8 cellular contexts compared by ENCODE assay signal in genomic region chr18:9613550-9614400, GRCh38. TPM values are rescaled to one million over a fixed set of nuclear protein-coding genes. Genes with fewer than 3 reads are reported as not detected.
DNase-seq lines count a peak whose midpoint lies in the region; ATAC-seq and TF ChIP-seq lines count a peak whose summit lies in the region.

No MANE protein-coding gene starts in this region.

- CTCF ChIA-PET in Panc1 (lab: Charles Lee) = no interaction called here

- peaks cover 47% of the 10 kb centered on the region for H4K20me1 ChIP-seq in neural progenitor cell (ENCODE audit: low read depth)

- H3K9me3 Mint-ChIP-seq in neural progenitor cell = peaks cover 7% of the 10 kb centered on the region

- H3K27ac ChIP-seq in Panc1 (ENCODE audit: low read length) (peak overlapping the region; percentile 88), gastroesophageal sphincter (peak overlapping the region; percentile 83 to 99 (median 98)), neural progenitor cell (peak overlapping the region; percentile 65), thoracic aorta (peak overlapping the region; percentile 92 to 96)

- no peaks in the 10 kb centered on the region for H3K27me3 ChIP-seq in Panc1 (ENCODE audit: control insufficient read depth, insufficient read depth, low read length)
- no peaks in the 10 kb centered on the region for H3K27me3 ChIP-seq in gastroesophageal sphincter
- no peaks in the 10 kb centered on the region for H3K27me3 ChIP-seq in neural progenitor cell
- H3K27me3 ChIP-seq in thoracic aorta (replicated peaks; ENCODE audit: insufficient read depth) = no peaks in the 10 kb centered on the region

- no TSS peak for BruUV-seq in Panc1 (replicated peaks; lab: Mats Ljungman, UMichigan)

- H3K4me3 Mint-ChIP-seq in neural progenitor cell = peak overlapping the region; percentile 97

- H3K36me3 Mint-ChIP-seq in neural progenitor cell = peaks cover 27% of the 10 kb centered on the region

- intact Hi-C loops in Panc1 (cut with micrococcal nuclease; ENCODE audit: unreplicated experiment) = loop anchor here (2.0 kb wide), 1 partner anchor 59 kb away; no protein-coding TSS in a partner anchor

- H3K9ac ChIP-seq in neural progenitor cell = peak overlapping the region; percentile 53

- POLR2A ChIA-PET in Panc1 (lab: Charles Lee) = no interaction called here

- H3K79me2 ChIP-seq in neural progenitor cell (ENCODE audit: low read depth) = peaks cover 56% of the 10 kb centered on the region

- DNase-seq in C1 segment of cervical spinal cord (lab: John Stamatoyannopoulos, UW) = peak in 13 of 14 donors; percentile 2 to 77 (median 54)
- DNase-seq in GM19238 (ENCODE audit: insufficient read length, low spot score) = peak; percentile 42
- no peak for DNase-seq in Panc1 (ENCODE audit: low read depth, low spot score)
- DNase-seq in activated gamma-delta T cell treated with anti-CD3 and anti-CD28 coated beads, Interleukin-2, amount 50 U/mL, for 16 hours (ENCODE audit: low read depth) = peak; percentile 10
- DNase-seq in neural progenitor cell (ENCODE audit: low spot score) = peak; percentile 76
- no peak for DNase-seq in thoracic aorta (ENCODE audit: low spot score)

- peaks cover 4% of the 10 kb centered on the region; the same call in 1 of the 2 replicates for H3K36me3 ChIP-seq in Panc1 (ENCODE audit: control insufficient read depth, insufficient read depth, low read length)
- peaks cover 0 to 10% of the 10 kb centered on the region in 2 donors for H3K36me3 ChIP-seq in gastroesophageal sphincter
- peaks cover 8% of the 10 kb centered on the region for H3K36me3 ChIP-seq in neural progenitor cell
- no peaks in the 10 kb centered on the region for H3K36me3 ChIP-seq in thoracic aorta

- H3K27ac Mint-ChIP-seq in neural progenitor cell = peak overlapping the region; percentile 96

- H3K4me1 ChIP-seq in Panc1 (ENCODE audit: control insufficient read depth, insufficient read depth, low read length) (peaks cover 45% of the 10 kb centered on the region), gastroesophageal sphincter (peaks cover 0 to 59% (median 5%) of the 10 kb centered on the region in 3 donors), neural progenitor cell (peaks cover 19% of the 10 kb centered on the region), thoracic aorta (ENCODE audit: control insufficient read depth in 1 of 2, low read depth in 2 of 2) (peaks cover 13 to 52% of the 10 kb centered on the region in 2 donors)

- in situ Hi-C loops in Panc1 (cut with HindIII; ENCODE audit: low pct_unique_long_range_greater_than_20kb, low sequenced_read_pairs) = no loop called here

- TF ChIP-seq POLR2A in gastroesophageal sphincter (IDR thresholded peaks at IDR 0.05) = peak in 1 of 2 donors; percentile 19

- H3K4me1 Mint-ChIP-seq in neural progenitor cell = peaks cover 30% of the 10 kb centered on the region

- peaks cover 25% of the 10 kb centered on the region for H3F3A ChIP-seq in neural progenitor cell (ENCODE audit: low read depth)

- 0% methylated on average over 1 to 8 of the region's 78 CpGs for WGBS in gastroesophageal sphincter (ENCODE audit: low coverage in 1 of 2), 2 donors

- H3K4me3 ChIP-seq in Panc1 (ENCODE audit: low read depth in 2 of 2, low read length in 2 of 2) (peak overlapping the region; percentile 79 to 87), gastroesophageal sphincter (peak overlapping the region; percentile 68 to 95), neural progenitor cell (peak overlapping the region; percentile 95), thoracic aorta (peak overlapping the region; percentile 82)

- H3K9me3 ChIP-seq in Panc1 (ENCODE audit: control insufficient read depth, insufficient read depth, low read depth, low read length) = no peaks in the 10 kb centered on the region
- no peaks in the 10 kb centered on the region for H3K9me3 ChIP-seq in gastroesophageal sphincter
- no peaks in the 10 kb centered on the region for H3K9me3 ChIP-seq in neural progenitor cell (ENCODE audit: low read depth)
- no peaks in the 10 kb centered on the region for H3K9me3 ChIP-seq in thoracic aorta

- peaks cover 6% of the 10 kb centered on the region for H3K27me3 Mint-ChIP-seq in neural progenitor cell (ENCODE audit: insufficient read depth, low read depth)

- peak overlapping the region; percentile 92 for H3K4me2 ChIP-seq in neural progenitor cell

- peak overlapping the region; percentile 7 for H2AFZ ChIP-seq in neural progenitor cell (replicated peaks)

- no peak for TF ChIP-seq EP300 in gastroesophageal sphincter (IDR thresholded peaks at IDR 0.05)

- TF ChIP-seq CTCF in Panc1 (IDR thresholded peaks at IDR 0.05) (no peak), gastroesophageal sphincter (IDR thresholded peaks at IDR 0.05) (no peak), neural progenitor cell (IDR thresholded peaks at IDR 0.05) (no peak), thoracic aorta (IDR thresholded peaks at IDR 0.05) (no peak)

- peak; percentile 39 for ATAC-seq in HG03354 (IDR thresholded peaks at IDR 0.05; ENCODE audit: poor library complexity, severe bottlenecking, unreplicated experiment)
- peak; percentile 58 for ATAC-seq in Panc1
- ATAC-seq in gastroesophageal sphincter = peak; percentile 52
- no peak for ATAC-seq in thoracic aorta (ENCODE audit: insufficient number of reproducible peaks, low FRiP score, low read depth)

RNA-seq across cellular contexts. Expression of gene PPP4R1, which starts 0.6 kb away (rescaled TPM):
- total RNA-seq in Panc1 (2021; ENCODE audit: unreplicated experiment) (80.6 TPM), gastroesophageal sphincter (100 to 1,000 TPM in 3 of 4 donors, 10 to 100 TPM in 1; 91.1 to 174 (median 117) TPM), neural progenitor cell (ENCODE audit: low replicate concordance) (87.7 and 102 TPM in 2 replicates), thoracic aorta (100 to 1,000 TPM in 1 of 2 donors, 10 to 100 TPM in 1; 89.3 to 121 TPM)
- 41.3 TPM for polyA plus RNA-seq in Panc1 (2012; ENCODE audit: insufficient read length)

Comparison
In these comparisons a context has a peak if more than half of its experiments do, and no peak if none do; other contexts are left out.
1. DNase-seq: peak in C1 segment of cervical spinal cord (13 of 14), GM19238 (single experiment), activated gamma-delta T cell treated with anti-CD3 and anti-CD28 coated beads, Interleukin-2, amount 50 U/mL, for 16 hours (single experiment) and neural progenitor cell (single experiment); none in Panc1 (single experiment) and thoracic aorta (single experiment).
2. Peak in every context shown above with its lines, with median percentiles within 50 percentile points of each other: H3K27ac ChIP-seq and H3K4me3 ChIP-seq.